1 cellular context compared by ENCODE assay signal in genomic region chr9:34426340-34427074, GRCh38.
A peak's percentile ranks its signal among the peaks of the same experiment; 100 is the strongest.
TF ChIP-seq lines count a peak whose summit lies in the region.

No MANE protein-coding gene starts in this region.

TF ChIP-seq in K562, 482 proteins besides CTCF, POLR2A, EP300 and RAD21 (continued from another document and continues in another):
- TF ChIP-seq SMAD3 (CRISPR knock-in tag; conservative IDR thresholded peaks at IDR 0.05) (no peak), TEAD4 (IDR thresholded peaks at IDR 0.05; ENCODE audit: low read length) (peak; percentile 62; the same call in 1 of the 2 replicates), TEAD4 (CRISPR knock-in tag; IDR thresholded peaks at IDR 0.05; ENCODE audit: borderline replicate concordance) (no peak), CREM (IDR thresholded peaks at IDR 0.05; ENCODE audit: low read depth) (no peak), YBX1 (IDR thresholded peaks at IDR 0.05) (no peak), ZNF780A (CRISPR knock-in tag; IDR thresholded peaks at IDR 0.05) (no peak), ZNF23 (CRISPR knock-in tag; IDR thresholded peaks at IDR 0.05) (no peak), ZNF124 (CRISPR knock-in tag; IDR thresholded peaks at IDR 0.05) (no peak), TAF7 (tag; IDR thresholded peaks at IDR 0.05) (no peak), TAL1 (IDR thresholded peaks at IDR 0.05) (peak; percentile 48), LEF1 (IDR thresholded peaks at IDR 0.05) (no peak), NR1H2 (CRISPR knock-in tag; IDR thresholded peaks at IDR 0.05) (no peak), RBFOX2 (IDR thresholded peaks at IDR 0.05; ENCODE audit: low read depth, low read length) (no peak), PHF21A (IDR thresholded peaks at IDR 0.05; ENCODE audit: borderline replicate concordance, low read depth) (no peak), ZNF699 (CRISPR knock-in tag; IDR thresholded peaks at IDR 0.05; ENCODE audit: insufficient replicate concordance) (no peak), ZBTB34 (CRISPR knock-in tag; IDR thresholded peaks at IDR 0.05) (no peak), SRSF1 (IDR thresholded peaks at IDR 0.05; ENCODE audit: low read depth, low read length) (no peak), FOS (IDR thresholded peaks at IDR 0.05; ENCODE audit: extremely low read depth, insufficient read length) (no peak), DPF2 (IDR thresholded peaks at IDR 0.05) (0 out of 2 replicates have a peak, but pooled peaks have one; percentile 29), THRB (CRISPR knock-in tag; conservative IDR thresholded peaks at IDR 0.05) (no peak), NFATC3 (IDR thresholded peaks at IDR 0.05) (no peak), IRF1 (CRISPR knock-in tag; IDR thresholded peaks at IDR 0.05; ENCODE audit: borderline replicate concordance) (no peak), PTBP1 (IDR thresholded peaks at IDR 0.05; ENCODE audit: low read depth, low read length) (no peak), MED1 (CRISPR knock-in tag; IDR thresholded peaks at IDR 0.05; ENCODE audit: borderline replicate concordance) (no peak), HMG20B (CRISPR knock-in tag; IDR thresholded peaks at IDR 0.05) (no peak), KLF1 (tag; IDR thresholded peaks at IDR 0.05) (no peak), BMI1 (IDR thresholded peaks at IDR 0.05; ENCODE audit: low read length) (no peak), HDAC6 (IDR thresholded peaks at IDR 0.05; ENCODE audit: low read depth, low read length) (no peak), ARID3A (IDR thresholded peaks at IDR 0.05; ENCODE audit: borderline replicate concordance, low read depth, low read length) (no peak), ZNF280A (IDR thresholded peaks at IDR 0.05; ENCODE audit: low read depth, partially characterized antibody) (no peak), BCOR (IDR thresholded peaks at IDR 0.05) (no peak)
- TF ChIP-seq, protein P1, sequence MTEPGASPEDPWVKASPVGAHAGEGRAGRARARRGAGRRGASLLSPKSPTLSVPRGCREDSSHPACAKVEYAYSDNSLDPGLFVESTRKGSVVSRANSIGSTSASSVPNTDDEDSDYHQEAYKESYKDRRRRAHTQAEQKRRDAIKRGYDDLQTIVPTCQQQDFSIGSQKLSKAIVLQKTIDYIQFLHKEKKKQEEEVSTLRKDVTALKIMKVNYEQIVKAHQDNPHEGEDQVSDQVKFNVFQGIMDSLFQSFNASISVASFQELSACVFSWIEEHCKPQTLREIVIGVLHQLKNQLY (CRISPR knock-in tag; conservative IDR thresholded peaks at IDR 0.05) = no peak
- TF ChIP-seq, protein P2, sequence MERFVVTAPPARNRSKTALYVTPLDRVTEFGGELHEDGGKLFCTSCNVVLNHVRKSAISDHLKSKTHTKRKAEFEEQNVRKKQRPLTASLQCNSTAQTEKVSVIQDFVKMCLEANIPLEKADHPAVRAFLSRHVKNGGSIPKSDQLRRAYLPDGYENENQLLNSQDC (CRISPR knock-in tag; IDR thresholded peaks at IDR 0.05) = no peak
- TF ChIP-seq, protein P3, sequence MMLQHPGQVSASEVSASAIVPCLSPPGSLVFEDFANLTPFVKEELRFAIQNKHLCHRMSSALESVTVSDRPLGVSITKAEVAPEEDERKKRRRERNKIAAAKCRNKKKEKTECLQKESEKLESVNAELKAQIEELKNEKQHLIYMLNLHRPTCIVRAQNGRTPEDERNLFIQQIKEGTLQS (IDR thresholded peaks at IDR 0.05) = no peak
- TF ChIP-seq, protein P3 (CRISPR knock-in tag; conservative IDR thresholded peaks at IDR 0.05) = no peak
- TF ChIP-seq, protein P4, sequence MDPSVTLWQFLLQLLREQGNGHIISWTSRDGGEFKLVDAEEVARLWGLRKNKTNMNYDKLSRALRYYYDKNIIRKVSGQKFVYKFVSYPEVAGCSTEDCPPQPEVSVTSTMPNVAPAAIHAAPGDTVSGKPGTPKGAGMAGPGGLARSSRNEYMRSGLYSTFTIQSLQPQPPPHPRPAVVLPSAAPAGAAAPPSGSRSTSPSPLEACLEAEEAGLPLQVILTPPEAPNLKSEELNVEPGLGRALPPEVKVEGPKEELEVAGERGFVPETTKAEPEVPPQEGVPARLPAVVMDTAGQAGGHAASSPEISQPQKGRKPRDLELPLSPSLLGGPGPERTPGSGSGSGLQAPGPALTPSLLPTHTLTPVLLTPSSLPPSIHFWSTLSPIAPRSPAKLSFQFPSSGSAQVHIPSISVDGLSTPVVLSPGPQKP (CRISPR knock-in tag; IDR thresholded peaks at IDR 0.05) = no peak
- TF ChIP-seq, protein P5, sequence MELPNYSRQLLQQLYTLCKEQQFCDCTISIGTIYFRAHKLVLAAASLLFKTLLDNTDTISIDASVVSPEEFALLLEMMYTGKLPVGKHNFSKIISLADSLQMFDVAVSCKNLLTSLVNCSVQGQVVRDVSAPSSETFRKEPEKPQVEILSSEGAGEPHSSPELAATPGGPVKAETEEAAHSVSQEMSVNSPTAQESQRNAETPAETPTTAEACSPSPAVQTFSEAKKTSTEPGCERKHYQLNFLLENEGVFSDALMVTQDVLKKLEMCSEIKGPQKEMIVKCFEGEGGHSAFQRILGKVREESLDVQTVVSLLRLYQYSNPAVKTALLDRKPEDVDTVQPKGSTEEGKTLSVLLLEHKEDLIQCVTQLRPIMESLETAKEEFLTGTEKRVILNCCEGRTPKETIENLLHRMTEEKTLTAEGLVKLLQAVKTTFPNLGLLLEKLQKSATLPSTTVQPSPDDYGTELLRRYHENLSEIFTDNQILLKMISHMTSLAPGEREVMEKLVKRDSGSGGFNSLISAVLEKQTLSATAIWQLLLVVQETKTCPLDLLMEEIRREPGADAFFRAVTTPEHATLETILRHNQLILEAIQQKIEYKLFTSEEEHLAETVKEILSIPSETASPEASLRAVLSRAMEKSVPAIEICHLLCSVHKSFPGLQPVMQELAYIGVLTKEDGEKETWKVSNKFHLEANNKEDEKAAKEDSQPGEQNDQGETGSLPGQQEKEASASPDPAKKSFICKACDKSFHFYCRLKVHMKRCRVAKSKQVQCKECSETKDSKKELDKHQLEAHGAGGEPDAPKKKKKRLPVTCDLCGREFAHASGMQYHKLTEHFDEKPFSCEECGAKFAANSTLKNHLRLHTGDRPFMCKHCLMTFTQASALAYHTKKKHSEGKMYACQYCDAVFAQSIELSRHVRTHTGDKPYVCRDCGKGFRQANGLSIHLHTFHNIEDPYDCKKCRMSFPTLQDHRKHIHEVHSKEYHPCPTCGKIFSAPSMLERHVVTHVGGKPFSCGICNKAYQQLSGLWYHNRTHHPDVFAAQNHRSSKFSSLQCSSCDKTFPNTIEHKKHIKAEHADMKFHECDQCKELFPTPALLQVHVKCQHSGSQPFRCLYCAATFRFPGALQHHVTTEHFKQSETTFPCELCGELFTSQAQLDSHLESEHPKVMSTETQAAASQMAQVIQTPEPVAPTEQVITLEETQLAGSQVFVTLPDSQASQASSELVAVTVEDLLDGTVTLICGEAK (IDR thresholded peaks at IDR 0.05) = no peak
- TF ChIP-seq, protein P5 (CRISPR knock-in tag; IDR thresholded peaks at IDR 0.05) = no peak
- TF ChIP-seq, protein P6, sequence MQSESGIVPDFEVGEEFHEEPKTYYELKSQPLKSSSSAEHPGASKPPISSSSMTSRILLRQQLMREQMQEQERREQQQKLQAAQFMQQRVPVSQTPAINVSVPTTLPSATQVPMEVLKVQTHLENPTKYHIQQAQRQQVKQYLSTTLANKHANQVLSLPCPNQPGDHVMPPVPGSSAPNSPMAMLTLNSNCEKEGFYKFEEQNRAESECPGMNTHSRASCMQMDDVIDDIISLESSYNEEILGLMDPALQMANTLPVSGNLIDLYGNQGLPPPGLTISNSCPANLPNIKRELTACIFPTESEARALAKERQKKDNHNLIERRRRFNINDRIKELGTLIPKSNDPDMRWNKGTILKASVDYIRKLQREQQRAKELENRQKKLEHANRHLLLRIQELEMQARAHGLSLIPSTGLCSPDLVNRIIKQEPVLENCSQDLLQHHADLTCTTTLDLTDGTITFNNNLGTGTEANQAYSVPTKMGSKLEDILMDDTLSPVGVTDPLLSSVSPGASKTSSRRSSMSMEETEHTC (IDR thresholded peaks at IDR 0.05) = no peak
